Comparison of ENCODE assay signal across 21 cellular contexts in genomic region chr20:38208523-38208922, GRCh38. TPM values are rescaled to one million over a fixed set of nuclear protein-coding genes. Genes with fewer than 3 reads are reported as not detected.
DNase-seq lines count a peak whose midpoint lies in the region; ATAC-seq and TF ChIP-seq lines count a peak whose summit lies in the region.
"Had no signal": no experiment of that assay in that cellular context is flagged by ENCODE, and none has a peak within 500 bp of the region (broad histone marks: within the 10 kb centered on the region; RNA-seq: fewer than 3 reads in every experiment).

No MANE protein-coding gene starts in this region.

- peak; percentile 10 for DNase-seq in activated effector memory CD4-positive, alpha-beta T cell treated with anti-CD3 and anti-CD28 coated beads, Interleukin-2, amount 50 U/mL, for 16 hours
- DNase-seq in activated effector memory CD4-positive, alpha-beta T cell treated with Interleukin-2 at 50 U/mL for 16 hours, result no peak
- DNase-seq in endodermal cell (peak; percentile 20), trophoblast cell (no peak), glomerular visceral epithelial cell (ENCODE audit: extremely low spot score) (no peak), hepatic stellate cell (ENCODE audit: low spot score) (no peak)
- DNase-seq: DMS 273 treated with DMSO at 0.1 percent for 48 hours, DND-41, HFFc6, MV-4-11, NCI-H187, NCI-H2107, NCI-H226, NCI-H524, NCI-H82, OCI-M1 had no signal

- POLR2A ChIA-PET in HEK293 (lab: Yijun Ruan, JAX), result no interaction called here

- H3K4me1 Mint-ChIP-seq in endodermal cell, result no peaks in the 10 kb centered on the region

- no peak overlapping the region for H2BK12ac ChIP-seq in trophoblast cell (ENCODE audit: low read length)

- no peaks in the 10 kb centered on the region for H3K9me3 Mint-ChIP-seq in endodermal cell
- H3K9me3 Mint-ChIP-seq: HFFc6 had no signal

- H3K4me1 ChIP-seq in HEK293 (ENCODE audit: control insufficient read depth, insufficient read depth, low read length) (no peaks in the 10 kb centered on the region), endodermal cell (ENCODE audit: control insufficient read depth, insufficient read depth, low read length) (no peaks in the 10 kb centered on the region), trophoblast cell (ENCODE audit: control insufficient read depth in 1 of 2, insufficient read depth in 2 of 2, low read length in 2 of 2) (peaks cover 6 to 7% of the 10 kb centered on the region in 2 experiments)

- H3K4me2 ChIP-seq in trophoblast cell (ENCODE audit: low read length), result no peak overlapping the region
- H3K4me2 ChIP-seq: KMS-11 had no signal

- H4K12ac ChIP-seq in trophoblast cell (ENCODE audit: low read depth, low read length), result no peak overlapping the region

- peaks cover 3% of the 10 kb centered on the region for H3K79me1 ChIP-seq in trophoblast cell (ENCODE audit: low read length)

- H3K9me3 ChIP-seq in HEK293 (ENCODE audit: control insufficient read depth, insufficient read depth, low read depth, low read length) (no peaks in the 10 kb centered on the region), endodermal cell (ENCODE audit: control insufficient read depth, low read length) (no peaks in the 10 kb centered on the region), trophoblast cell (ENCODE audit: insufficient read depth, low read depth, low read length) (no peaks in the 10 kb centered on the region)

- H3K23ac ChIP-seq in trophoblast cell (ENCODE audit: low read length), result no peak overlapping the region

- H2AFZ ChIP-seq in trophoblast cell (ENCODE audit: insufficient read depth, low read length, poor library complexity), result no peak overlapping the region

- peaks cover 8% of the 10 kb centered on the region for H3K27me3 Mint-ChIP-seq in endodermal cell (ENCODE audit: insufficient read depth)

- no peak for TF ChIP-seq CTCF in HEK293 (tag by site-specific recombination; IDR thresholded peaks at IDR 0.05)
- no peak for TF ChIP-seq CTCF in endodermal cell (conservative IDR thresholded peaks at IDR 0.05)

- no peak overlapping the region for H3K4me3 ChIP-seq in HEK293 (ENCODE audit: low read depth, low read length)
- no peak overlapping the region for H3K4me3 ChIP-seq in endodermal cell (ENCODE audit: low read length)
- H3K4me3 ChIP-seq in trophoblast cell (ENCODE audit: low read depth, low read length), result no peak overlapping the region

- peak overlapping the region; percentile 3 for H4K91ac ChIP-seq in trophoblast cell (ENCODE audit: low read depth, low read length)

- CTCF ChIA-PET in HEK293 (lab: Yijun Ruan, JAX), result interaction anchor here (0.8 to 4.3 kb wide), 2 partner anchors 13 to 82 kb away, joined by 3 to 32 read pairs; no protein-coding TSS in a partner anchor

- no peak overlapping the region for H3K9ac ChIP-seq in endodermal cell (ENCODE audit: extremely low read depth, low read length, poor library complexity, severe bottlenecking)
- H3K9ac ChIP-seq in trophoblast cell (ENCODE audit: low read length), result no peak overlapping the region
- H3K9ac ChIP-seq: KMS-11 had no signal

- peaks cover 6% of the 10 kb centered on the region for H3K27me3 ChIP-seq in endodermal cell (ENCODE audit: control insufficient read depth, insufficient read depth, low read length, poor library complexity, severe bottlenecking)
- no peaks in the 10 kb centered on the region for H3K27me3 ChIP-seq in trophoblast cell (ENCODE audit: insufficient read depth, low read length)

- H2BK120ac ChIP-seq in trophoblast cell (ENCODE audit: insufficient read depth, low read length, poor library complexity), result no peak overlapping the region

- no peaks in the 10 kb centered on the region for H3K36me3 ChIP-seq in HEK293 (ENCODE audit: control insufficient read depth in 2 of 2, insufficient read depth in 1 of 2, low read length in 2 of 2)
- H3K36me3 ChIP-seq in endodermal cell (ENCODE audit: control insufficient read depth, insufficient read depth, low read length), result no peaks in the 10 kb centered on the region
- no peaks in the 10 kb centered on the region for H3K36me3 ChIP-seq in trophoblast cell (ENCODE audit: control insufficient read depth in 1 of 2, insufficient read depth in 2 of 2, low read length in 2 of 2)

- H3K18ac ChIP-seq in trophoblast cell (ENCODE audit: low read length), result no peak overlapping the region

- H2BK5ac ChIP-seq in trophoblast cell (ENCODE audit: low read depth, low read length, poor library complexity), result no peak overlapping the region

- H3K36me3 Mint-ChIP-seq in endodermal cell (ENCODE audit: low read depth), result no peaks in the 10 kb centered on the region

- H3K79me2 ChIP-seq in trophoblast cell (ENCODE audit: control insufficient read depth, insufficient read depth, low read length, poor library complexity), result no peaks in the 10 kb centered on the region

- no peak overlapping the region for H2AK5ac ChIP-seq in trophoblast cell (ENCODE audit: low read length)

- 67 to 87% methylated on average over 1 to 2 of the region's 3 CpGs for WGBS in endodermal cell (ENCODE audit: insufficient coverage in 1 of 2, insufficient read length in 1 of 2), 2 experiments
- WGBS in trophoblast cell (ENCODE audit: extremely low coverage, insufficient coverage, insufficient read length), result 100% methylated on average over 1 of the region's 3 CpGs

- no peak overlapping the region for H3K14ac ChIP-seq in trophoblast cell (ENCODE audit: low read length)

- H4K8ac ChIP-seq in trophoblast cell (ENCODE audit: low read depth, low read length), result no peak overlapping the region

- no peak overlapping the region for H3K4ac ChIP-seq in trophoblast cell (ENCODE audit: low read depth, low read length)

- H3K4me3 Mint-ChIP-seq in endodermal cell, result no peak overlapping the region
- H3K4me3 Mint-ChIP-seq: HFFc6 had no signal

- H3K27ac ChIP-seq in HEK293 (ENCODE audit: extremely low read depth, low read depth, low read length) (no peak overlapping the region), endodermal cell (ENCODE audit: low read depth, low read length) (no peak overlapping the region), trophoblast cell (ENCODE audit: low read depth, low read length) (no peak overlapping the region)
- H3K27ac ChIP-seq: 22Rv1, KMS-11 had no signal

- no peak for ATAC-seq in GM18868 (IDR thresholded peaks at IDR 0.05; ENCODE audit: unreplicated experiment)

- H3K27ac Mint-ChIP-seq in endodermal cell, result no peak overlapping the region
- H3K27ac Mint-ChIP-seq: HFFc6 had no signal

TF ChIP-seq in HEK293, 187 proteins besides CTCF, POLR2A, EP300 and RAD21:
- TF ChIP-seq HIC1 (tag by site-specific recombination; IDR thresholded peaks at IDR 0.05), result no peak
- peak; percentile 50 for TF ChIP-seq ZBTB17 (tag by site-specific recombination; IDR thresholded peaks at IDR 0.05)

RNA-seq across cellular contexts. Expression of gene TGM2, which starts 43.5 kb away (rescaled TPM):
- under 1 TPM; 0.27 to 0.37 TPM for total RNA-seq in endodermal cell
- 3.4 TPM for polyA plus RNA-seq in endodermal cell (2013, experiment 1 of 2)
- polyA plus RNA-seq in endodermal cell (2013, experiment 2 of 2), result 2.1 TPM
- 330 and 332 TPM in 2 replicates for polyA plus RNA-seq in trophoblast cell (2013)

RNA-seq across cellular contexts. Expression of gene KIAA1755, which starts 52.0 kb away (rescaled TPM):
- not detected for total RNA-seq in endodermal cell
- 21.8 TPM for polyA plus RNA-seq in endodermal cell (2013, experiment 1 of 2)
- polyA plus RNA-seq in endodermal cell (2013, experiment 2 of 2), result 25.4 TPM
- polyA plus RNA-seq in trophoblast cell (2013), result 0.30 and 0.32 TPM in 2 replicates
- total RNA-seq: G401 had no signal

Comparison
In these comparisons a context has a peak if more than half of its experiments do, and no peak if none do; other contexts are left out.
1. DNase-seq: peak in activated effector memory CD4-positive, alpha-beta T cell treated with anti-CD3 and anti-CD28 coated beads, Interleukin-2, amount 50 U/mL, for 16 hours (single experiment) and endodermal cell (single experiment); none in activated effector memory CD4-positive, alpha-beta T cell treated with Interleukin-2 at 50 U/mL for 16 hours (single experiment), trophoblast cell (0 of 2), glomerular visceral epithelial cell (single experiment) and hepatic stellate cell (single experiment).